In the genomic region with DNA sequence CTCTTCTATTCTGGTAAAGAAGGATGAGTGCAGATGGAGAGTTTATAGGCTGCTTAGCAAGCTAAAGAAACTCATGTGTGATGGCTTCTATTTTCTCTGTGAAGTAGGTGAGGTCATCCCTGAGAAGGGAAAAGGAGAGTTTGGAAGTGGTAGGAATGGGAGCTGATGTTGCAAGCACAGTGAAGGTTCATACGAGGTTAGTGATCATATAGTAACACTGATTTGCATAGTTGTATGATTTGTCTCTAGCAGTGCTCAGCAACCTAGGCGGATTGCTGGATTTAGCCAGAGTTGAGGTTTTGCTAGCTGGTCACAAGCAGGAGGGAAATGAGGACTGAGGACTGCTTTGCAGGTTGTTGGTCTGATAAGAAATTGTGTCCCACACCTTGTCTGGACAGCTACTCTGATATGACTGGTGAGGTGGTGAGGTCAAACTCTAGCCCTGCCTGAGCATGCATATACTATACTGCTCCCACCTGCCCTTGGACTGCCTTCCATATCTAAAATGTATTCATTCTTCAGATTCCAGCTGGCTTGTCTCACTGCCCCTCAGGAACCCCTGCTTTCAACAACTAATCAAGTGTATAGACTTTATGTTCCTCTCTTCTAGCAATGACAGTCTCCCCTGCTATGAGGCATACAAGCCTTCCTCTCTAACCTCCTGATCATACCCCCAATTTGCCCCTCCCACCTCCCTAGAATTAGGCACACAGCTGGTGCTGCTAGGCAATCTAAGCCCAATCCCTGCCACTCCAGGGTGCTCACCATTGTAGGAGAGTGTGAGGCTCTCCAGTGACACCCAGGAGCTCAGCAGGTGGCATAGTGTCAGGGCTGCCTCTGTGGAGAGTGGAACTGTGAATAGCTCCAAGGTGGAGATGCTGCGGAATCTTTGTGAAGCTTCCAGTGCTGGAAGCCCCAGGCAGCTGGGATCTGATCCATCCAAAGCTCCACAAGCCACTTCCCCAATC, we compare ENCODE assay signal across 1 cellular context.
TF ChIP-seq lines count a peak whose summit lies in the region.

No MANE protein-coding gene starts in this region.

TF ChIP-seq in H1, 55 proteins besides CTCF, POLR2A, EP300 and RAD21:
- TF ChIP-seq CHD1 (IDR thresholded peaks at IDR 0.05; ENCODE audit: low read depth, low read length) (no peak), BACH1 (IDR thresholded peaks at IDR 0.05; ENCODE audit: low read length) (no peak), KDM1A (IDR thresholded peaks at IDR 0.05; ENCODE audit: borderline replicate concordance, low read length) (no peak), JUND (IDR thresholded peaks at IDR 0.05; ENCODE audit: low read length) (no peak), SAP30 (IDR thresholded peaks at IDR 0.05; ENCODE audit: insufficient read depth, insufficient replicate concordance, low read length) (no peak), RBBP5 (IDR thresholded peaks at IDR 0.05; ENCODE audit: borderline replicate concordance, low read depth, low read length) (no peak), TCF12 (IDR thresholded peaks at IDR 0.05; ENCODE audit: low read depth, low read length) (no peak), CTBP2 (IDR thresholded peaks at IDR 0.05; ENCODE audit: borderline replicate concordance, insufficient read depth, insufficient read length, low read length) (no peak), RXRA (IDR thresholded peaks at IDR 0.05; ENCODE audit: insufficient read depth, low read depth, low read length) (no peak), TAF1 (IDR thresholded peaks at IDR 0.05; ENCODE audit: low read depth, low read length) (no peak), SP2 (IDR thresholded peaks at IDR 0.05; ENCODE audit: low read length) (no peak)
